ENCODE assay signal across 20 cellular contexts in genomic region chrX:9598344-9598743, GRCh38.
A peak's percentile ranks its signal among the peaks of the same experiment; 100 is the strongest.
DNase-seq lines count a peak whose midpoint lies in the region; ATAC-seq, FAIRE-seq and TF ChIP-seq lines count a peak whose summit lies in the region.
"Had no signal": no experiment of that assay in that cellular context is flagged by ENCODE, and none has a peak within 500 bp of the region (broad histone marks: within the 10 kb centered on the region; RNA-seq: fewer than 3 reads in every experiment).

No MANE protein-coding gene starts in this region.

- H3K79me2 ChIP-seq in GM23338 (replicated peaks; ENCODE audit: insufficient read depth): no peaks in the 10 kb centered on the region

- H3K4me2 ChIP-seq in GM23338: no peak overlapping the region

- no peaks in the 10 kb centered on the region for H4K20me1 ChIP-seq in GM23338 (replicated peaks; ENCODE audit: insufficient read depth)

- H3K36me3 Mint-ChIP-seq in GM23338 (ENCODE audit: low read depth): no peaks in the 10 kb centered on the region
- H3K36me3 Mint-ChIP-seq: CD8-positive, alpha-beta T cell had no signal

- ATAC-seq in pancreas (peak in 3 of 4 donors; percentile 50 to 56 (median 53)), GM23338 (no peak), GM21381 (IDR thresholded peaks at IDR 0.05; ENCODE audit: unreplicated experiment) (no peak)
- ATAC-seq: CD8-positive, alpha-beta T cell; SK-N-SH treated with all-trans-retinoic acid at 6 μM for 48 hours had no signal

- H3K4me1 Mint-ChIP-seq in GM23338: peaks cover 25% of the 10 kb centered on the region

- WGBS in pancreas, 2 donors: 26 to 43% methylated on average over 7 of the region's 7 CpGs

- H3K27me3 ChIP-seq in pancreas (no peaks in the 10 kb centered on the region), GM23338 (ENCODE audit: insufficient read depth) (no peaks in the 10 kb centered on the region)
- H3K27me3 ChIP-seq: BLaER1 treated with 17β-estradiol and CSF1 and Interleukin-3, amounts not matched to agents 10 nM and 100 nM had no signal

- H3K27me3 Mint-ChIP-seq in GM23338 (ENCODE audit: insufficient read depth, low read depth, poor library complexity): peaks cover 3% of the 10 kb centered on the region

- TF ChIP-seq CTCF in pancreas (IDR thresholded peaks at IDR 0.05): no peak
- TF ChIP-seq CTCF in GM23338 (conservative IDR thresholded peaks at IDR 0.05; ENCODE audit: low read depth in 2 of 2): no peak

- no peak overlapping the region for H3K27ac Mint-ChIP-seq in GM23338
- H3K27ac Mint-ChIP-seq: CD8-positive, alpha-beta T cell had no signal

- H3K4me3 Mint-ChIP-seq in GM23338: no peak overlapping the region
- H3K4me3 Mint-ChIP-seq: CD8-positive, alpha-beta T cell had no signal

- intact Hi-C loops in pancreas (cut with DNase I): no loop called here

- no peaks in the 10 kb centered on the region for H3K9me3 ChIP-seq in pancreas

- no peaks in the 10 kb centered on the region for H3F3A ChIP-seq in GM23338 (replicated peaks; ENCODE audit: low read depth)

- peak; percentile 49 for DNase-seq in G401 (ENCODE audit: low spot score)
- DNase-seq in RPMI8226: peak; percentile 21
- peak; percentile 15 for DNase-seq in cerebellum (ENCODE audit: low spot score)
- DNase-seq in pancreas: peak in 2 of 6 donors; percentile 21 to 43
- no peak for DNase-seq in GM23338 (ENCODE audit: low spot score)
- DNase-seq in NCI-H526 treated with DMSO at 0.1 percent for 48 hours (lab: John Stamatoyannopoulos, UW): no peak
- DNase-seq: CD8-positive, alpha-beta T cell; KG1; NCI-H1436; NCI-H1930; NCI-H2171; NCI-H446 treated with DMSO at 0.1 percent for 48 hours; NCI-H748 treated with DMSO at 0.1 percent for 48 hours; OCI-M1; SIG-M5 had no signal

- H3K4me3 ChIP-seq in pancreas (no peak overlapping the region), GM23338 (no peak overlapping the region)
- H3K4me3 ChIP-seq: BLaER1 treated with 17β-estradiol and CSF1 and Interleukin-3, amounts not matched to agents 10 nM and 100 nM had no signal

- H3K27ac ChIP-seq in pancreas: no peak overlapping the region
- H3K27ac ChIP-seq in GM23338 (ENCODE audit: low read depth): no peak overlapping the region
- H3K27ac ChIP-seq: BLaER1 treated with 17β-estradiol and CSF1 and Interleukin-3, amounts not matched to agents 10 nM and 100 nM had no signal

- no peaks in the 10 kb centered on the region for H3K9me2 ChIP-seq in GM23338 (ENCODE audit: insufficient read depth)

- no peaks in the 10 kb centered on the region for H3K9me3 Mint-ChIP-seq in GM23338
- H3K9me3 Mint-ChIP-seq: CD8-positive, alpha-beta T cell had no signal

- in situ Hi-C loops in G401 (cut with HindIII; ENCODE audit: low sequenced_read_pairs): no loop called here

- no peak for FAIRE-seq in pancreas (lab: Jason Lieb, UNC)
- FAIRE-seq: GM18507, H54 had no signal

- H3K36me3 ChIP-seq in pancreas (no peaks in the 10 kb centered on the region), GM23338 (ENCODE audit: insufficient read depth) (no peaks in the 10 kb centered on the region)

- no peaks in the 10 kb centered on the region for H3K4me1 ChIP-seq in pancreas
- peaks cover 8% of the 10 kb centered on the region; the same call in 1 of the 2 replicates for H3K4me1 ChIP-seq in GM23338 (ENCODE audit: insufficient read depth)

- H2AFZ ChIP-seq in GM23338: no peak overlapping the region

TF ChIP-seq in GM23338, 12 proteins besides CTCF, POLR2A, EP300 and RAD21:
- TF ChIP-seq EZH2 (IDR thresholded peaks at IDR 0.05; ENCODE audit: low read depth, unreplicated experiment) (no peak), POLR2AphosphoS5 (IDR thresholded peaks at IDR 0.05; ENCODE audit: low read depth) (no peak)

Comparison
In these comparisons a context has a peak if more than half of its experiments do, and no peak if none do; other contexts are left out.
1. DNase-seq: peak in G401 (single experiment), RPMI8226 (single experiment) and cerebellum (single experiment); none in GM23338 (single experiment) and NCI-H526 treated with DMSO at 0.1 percent for 48 hours (single experiment).
2. ATAC-seq: peak in pancreas (3 of 4); none in GM23338 (single experiment) and GM21381 (single experiment).